Comparison of ENCODE assay signal across 2 cellular contexts in genomic region chr9:38621434-38622082, GRCh38.
TF ChIP-seq lines count a peak whose summit lies in the region.

No MANE protein-coding gene starts in this region.

TF ChIP-seq in IMR-90, 13 proteins besides CTCF, POLR2A, EP300 and RAD21:
- TF ChIP-seq BHLHE40 (IDR thresholded peaks at IDR 0.05; ENCODE audit: low read depth, low read length) (no peak), RCOR1 (IDR thresholded peaks at IDR 0.05; ENCODE audit: insufficient replicate concordance, low read length) (no peak), MAZ (IDR thresholded peaks at IDR 0.05; ENCODE audit: borderline replicate concordance, low read depth, low read length) (no peak), CHD1 (IDR thresholded peaks at IDR 0.05; ENCODE audit: low read depth, low read length) (no peak), FOS (IDR thresholded peaks at IDR 0.05; ENCODE audit: low read depth, low read length) (no peak), MXI1 (IDR thresholded peaks at IDR 0.05; ENCODE audit: borderline replicate concordance, low read depth, low read length) (no peak), CEBPB (IDR thresholded peaks at IDR 0.05; ENCODE audit: low read depth, low read length) (no peak), MAFK (IDR thresholded peaks at IDR 0.05; ENCODE audit: low read depth, low read length) (no peak), ELK1 (IDR thresholded peaks at IDR 0.05; ENCODE audit: borderline replicate concordance, low read depth, low read length) (no peak), SMC3 (IDR thresholded peaks at IDR 0.05; ENCODE audit: low read depth, low read length) (no peak), NFE2L2 (IDR thresholded peaks at IDR 0.05; ENCODE audit: low read depth, low read length) (no peak), RFX5 (IDR thresholded peaks at IDR 0.05; ENCODE audit: low read depth, low read length) (no peak)
- TF ChIP-seq, protein P1, sequence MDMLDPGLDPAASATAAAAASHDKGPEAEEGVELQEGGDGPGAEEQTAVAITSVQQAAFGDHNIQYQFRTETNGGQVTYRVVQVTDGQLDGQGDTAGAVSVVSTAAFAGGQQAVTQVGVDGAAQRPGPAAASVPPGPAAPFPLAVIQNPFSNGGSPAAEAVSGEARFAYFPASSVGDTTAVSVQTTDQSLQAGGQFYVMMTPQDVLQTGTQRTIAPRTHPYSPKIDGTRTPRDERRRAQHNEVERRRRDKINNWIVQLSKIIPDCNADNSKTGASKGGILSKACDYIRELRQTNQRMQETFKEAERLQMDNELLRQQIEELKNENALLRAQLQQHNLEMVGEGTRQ (IDR thresholded peaks at IDR 0.05; ENCODE audit: low read depth, low read length), result no peak
TF ChIP-seq in IMR-90: peak in this region for 0.

TF ChIP-seq in H1, 55 proteins besides CTCF, POLR2A, EP300 and RAD21:
- TF ChIP-seq TAF1 (IDR thresholded peaks at IDR 0.05; ENCODE audit: low read depth, low read length), result 0 out of 2 replicates have a peak, but pooled peaks have one; percentile 12
- TF ChIP-seq, protein P2, sequence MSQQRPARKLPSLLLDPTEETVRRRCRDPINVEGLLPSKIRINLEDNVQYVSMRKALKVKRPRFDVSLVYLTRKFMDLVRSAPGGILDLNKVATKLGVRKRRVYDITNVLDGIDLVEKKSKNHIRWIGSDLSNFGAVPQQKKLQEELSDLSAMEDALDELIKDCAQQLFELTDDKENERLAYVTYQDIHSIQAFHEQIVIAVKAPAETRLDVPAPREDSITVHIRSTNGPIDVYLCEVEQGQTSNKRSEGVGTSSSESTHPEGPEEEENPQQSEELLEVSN (IDR thresholded peaks at IDR 0.05), result 0 out of 2 replicates have a peak, but pooled peaks have one; percentile 9
- no peak for TF ChIP-seq KDM5A (IDR thresholded peaks at IDR 0.05; ENCODE audit: low read length)
- 0 out of 2 replicates have a peak, but pooled peaks have one; percentile 56 for TF ChIP-seq CREB1 (IDR thresholded peaks at IDR 0.05)
- TF ChIP-seq SIN3A (conservative IDR thresholded peaks at IDR 0.05 in 1 of 2, IDR thresholded peaks at IDR 0.05 in 1 of 2; ENCODE audit: low read depth in 1 of 2, low read length in 2 of 2), result 0 out of 4 replicates have a peak, but pooled peaks of 1 of the 2 experiments have one; percentile 40
TF ChIP-seq in H1: peak in this region for 4.
